In genomic region chr18:57008001-57008686, GRCh38 we compare ENCODE assay signal across 19 cellular contexts.
DNase-seq lines count a peak whose midpoint lies in the region; ATAC-seq and TF ChIP-seq lines count a peak whose summit lies in the region.
"Had no signal": no experiment of that assay in that cellular context is flagged by ENCODE, and none has a peak within 500 bp of the region (broad histone marks: within the 10 kb centered on the region; RNA-seq: fewer than 3 reads in every experiment).

No MANE protein-coding gene starts in this region.

- H3K4me2 ChIP-seq in GM23338: no peak overlapping the region

- intact Hi-C loops in ascending aorta (cut with DNase I): no loop called here

- DNase-seq in CD1c-positive myeloid dendritic cell (ENCODE audit: extremely low spot score): peak; percentile 13
- peak; percentile 22 for DNase-seq in GM23338 (ENCODE audit: low spot score)
- DNase-seq in NOMO-1 treated with DMSO at 0.1 percent for 48 hours (lab: John Stamatoyannopoulos, UW; ENCODE audit: unreplicated experiment): peak; percentile 73
- DNase-seq in chondrocyte (ENCODE audit: low spot score): no peak
- no peak for DNase-seq in HCEC 1CT
- no peak for DNase-seq in ascending aorta (ENCODE audit: low spot score in 2 of 2)
- no peak for DNase-seq in NCI-H774 (lab: John Stamatoyannopoulos, UW)
- DNase-seq in D341Med (ENCODE audit: low spot score): no peak
- DNase-seq: activated B cell treated with CpG ODN at 0.5 μM for 24 hours; activated CD4-positive, alpha-beta memory T cell treated with anti-CD3 and anti-CD28 coated beads, Interleukin-2, amount 10 ng/mL, durations not matched to agents 7 days and 5 days; activated naive CD4-positive, alpha-beta T cell; central memory CD4-positive, alpha-beta T cell; erythroblast; mammary epithelial cell; NCI-H2081 treated with DMSO at 0.1 percent for 48 hours; stimulated activated CD4-positive, alpha-beta T cell treated with anti-CD3 and anti-CD28 coated beads, Interleukin-4, amount 100 ng/mL, for 1 hour; upper lobe of left lung had no signal

- no peaks in the 10 kb centered on the region for H3K9me2 ChIP-seq in GM23338 (ENCODE audit: insufficient read depth)

- H2AFZ ChIP-seq in GM23338: peak overlapping the region; percentile 70

- H3K27me3 Mint-ChIP-seq in GM23338 (ENCODE audit: insufficient read depth, low read depth, poor library complexity) (peaks cover 2% of the 10 kb centered on the region), chondrocyte (ENCODE audit: low read depth) (no peaks in the 10 kb centered on the region)
- H3K27me3 Mint-ChIP-seq: activated B cell treated with CpG ODN at 0.5 μM for 24 hours; activated CD4-positive, alpha-beta memory T cell treated with anti-CD3 and anti-CD28 coated beads, Interleukin-2, amount 10 ng/mL, durations not matched to agents 7 days and 5 days; IgD-negative memory B cell had no signal

- no peaks in the 10 kb centered on the region for H3K9me3 ChIP-seq in ascending aorta
- H3K9me3 ChIP-seq: gastroesophageal sphincter, upper lobe of left lung had no signal

- H3K4me1 ChIP-seq in GM23338 (ENCODE audit: insufficient read depth) (peaks cover 5% of the 10 kb centered on the region; the same call in 1 of the 2 replicates), ascending aorta (peaks cover 0 to 5% of the 10 kb centered on the region in 2 donors)

- no peaks in the 10 kb centered on the region for H3K36me3 ChIP-seq in GM23338 (ENCODE audit: insufficient read depth)
- H3K36me3 ChIP-seq in ascending aorta: no peaks in the 10 kb centered on the region
- H3K36me3 ChIP-seq: gastroesophageal sphincter, upper lobe of left lung had no signal

- H3K9me3 Mint-ChIP-seq in GM23338 (no peaks in the 10 kb centered on the region), chondrocyte (ENCODE audit: low read depth) (no peaks in the 10 kb centered on the region)
- H3K9me3 Mint-ChIP-seq: activated B cell treated with CpG ODN at 0.5 μM for 24 hours; activated CD4-positive, alpha-beta memory T cell treated with anti-CD3 and anti-CD28 coated beads, Interleukin-2, amount 10 ng/mL, durations not matched to agents 7 days and 5 days had no signal

- ATAC-seq in GM23338: peak; percentile 84
- ATAC-seq: gastroesophageal sphincter had no signal

- H3K4me3 Mint-ChIP-seq in GM23338 (no peak overlapping the region), chondrocyte (ENCODE audit: unreplicated experiment) (no peak overlapping the region)
- H3K4me3 Mint-ChIP-seq: activated B cell treated with CpG ODN at 0.5 μM for 24 hours; activated CD4-positive, alpha-beta memory T cell treated with anti-CD3 and anti-CD28 coated beads, Interleukin-2, amount 10 ng/mL, durations not matched to agents 7 days and 5 days; IgD-negative memory B cell had no signal

- H3K27ac Mint-ChIP-seq in GM23338 (no peak overlapping the region), chondrocyte (ENCODE audit: unreplicated experiment) (peak overlapping the region; percentile 20)
- H3K27ac Mint-ChIP-seq: activated B cell treated with CpG ODN at 0.5 μM for 24 hours; activated CD4-positive, alpha-beta memory T cell treated with anti-CD3 and anti-CD28 coated beads, Interleukin-2, amount 10 ng/mL, durations not matched to agents 7 days and 5 days; IgD-negative memory B cell had no signal

- no peaks in the 10 kb centered on the region for H3K79me2 ChIP-seq in GM23338 (replicated peaks; ENCODE audit: insufficient read depth)

- no peaks in the 10 kb centered on the region for H3F3A ChIP-seq in GM23338 (replicated peaks; ENCODE audit: low read depth)

- no peaks in the 10 kb centered on the region for H3K36me3 Mint-ChIP-seq in GM23338 (ENCODE audit: low read depth)
- no peaks in the 10 kb centered on the region for H3K36me3 Mint-ChIP-seq in chondrocyte (ENCODE audit: low read depth)

- H3K27ac ChIP-seq in GM23338 (ENCODE audit: low read depth): no peak overlapping the region
- no peak overlapping the region for H3K27ac ChIP-seq in ascending aorta
- H3K27ac ChIP-seq: gastroesophageal sphincter, upper lobe of left lung had no signal

- H3K4me3 ChIP-seq in GM23338: no peak overlapping the region
- H3K4me3 ChIP-seq in ascending aorta: no peak overlapping the region
- H3K4me3 ChIP-seq: gastroesophageal sphincter, upper lobe of left lung had no signal

- TF ChIP-seq CTCF in GM23338 (conservative IDR thresholded peaks at IDR 0.05; ENCODE audit: low read depth in 2 of 2): 0 out of 4 replicates have a peak, but pooled peaks of 1 of the 2 experiments have one; percentile 8
- TF ChIP-seq CTCF in chondrocyte (IDR thresholded peaks at IDR 0.05): no peak
- no peak for TF ChIP-seq CTCF in ascending aorta (IDR thresholded peaks at IDR 0.05)

- H3K4me1 Mint-ChIP-seq in GM23338 (peaks cover 10% of the 10 kb centered on the region), chondrocyte (ENCODE audit: low read depth) (peaks cover 18% of the 10 kb centered on the region)

- H4K20me1 ChIP-seq in GM23338 (replicated peaks; ENCODE audit: insufficient read depth): no peaks in the 10 kb centered on the region

- no peaks in the 10 kb centered on the region for H3K27me3 ChIP-seq in GM23338 (ENCODE audit: insufficient read depth)
- H3K27me3 ChIP-seq in ascending aorta: no peaks in the 10 kb centered on the region
- H3K27me3 ChIP-seq: gastroesophageal sphincter, upper lobe of left lung had no signal

TF ChIP-seq in GM23338, 12 proteins besides CTCF, POLR2A, EP300 and RAD21:
- TF ChIP-seq EZH2 (IDR thresholded peaks at IDR 0.05; ENCODE audit: low read depth, unreplicated experiment): no peak
- TF ChIP-seq CREB1 (CRISPR knock-in tag; IDR thresholded peaks at IDR 0.05; ENCODE audit: low read depth): no peak
- TF ChIP-seq EZH2phosphoT487 (IDR thresholded peaks at IDR 0.05; ENCODE audit: unreplicated experiment): no peak
- TF ChIP-seq, protein P1, sequence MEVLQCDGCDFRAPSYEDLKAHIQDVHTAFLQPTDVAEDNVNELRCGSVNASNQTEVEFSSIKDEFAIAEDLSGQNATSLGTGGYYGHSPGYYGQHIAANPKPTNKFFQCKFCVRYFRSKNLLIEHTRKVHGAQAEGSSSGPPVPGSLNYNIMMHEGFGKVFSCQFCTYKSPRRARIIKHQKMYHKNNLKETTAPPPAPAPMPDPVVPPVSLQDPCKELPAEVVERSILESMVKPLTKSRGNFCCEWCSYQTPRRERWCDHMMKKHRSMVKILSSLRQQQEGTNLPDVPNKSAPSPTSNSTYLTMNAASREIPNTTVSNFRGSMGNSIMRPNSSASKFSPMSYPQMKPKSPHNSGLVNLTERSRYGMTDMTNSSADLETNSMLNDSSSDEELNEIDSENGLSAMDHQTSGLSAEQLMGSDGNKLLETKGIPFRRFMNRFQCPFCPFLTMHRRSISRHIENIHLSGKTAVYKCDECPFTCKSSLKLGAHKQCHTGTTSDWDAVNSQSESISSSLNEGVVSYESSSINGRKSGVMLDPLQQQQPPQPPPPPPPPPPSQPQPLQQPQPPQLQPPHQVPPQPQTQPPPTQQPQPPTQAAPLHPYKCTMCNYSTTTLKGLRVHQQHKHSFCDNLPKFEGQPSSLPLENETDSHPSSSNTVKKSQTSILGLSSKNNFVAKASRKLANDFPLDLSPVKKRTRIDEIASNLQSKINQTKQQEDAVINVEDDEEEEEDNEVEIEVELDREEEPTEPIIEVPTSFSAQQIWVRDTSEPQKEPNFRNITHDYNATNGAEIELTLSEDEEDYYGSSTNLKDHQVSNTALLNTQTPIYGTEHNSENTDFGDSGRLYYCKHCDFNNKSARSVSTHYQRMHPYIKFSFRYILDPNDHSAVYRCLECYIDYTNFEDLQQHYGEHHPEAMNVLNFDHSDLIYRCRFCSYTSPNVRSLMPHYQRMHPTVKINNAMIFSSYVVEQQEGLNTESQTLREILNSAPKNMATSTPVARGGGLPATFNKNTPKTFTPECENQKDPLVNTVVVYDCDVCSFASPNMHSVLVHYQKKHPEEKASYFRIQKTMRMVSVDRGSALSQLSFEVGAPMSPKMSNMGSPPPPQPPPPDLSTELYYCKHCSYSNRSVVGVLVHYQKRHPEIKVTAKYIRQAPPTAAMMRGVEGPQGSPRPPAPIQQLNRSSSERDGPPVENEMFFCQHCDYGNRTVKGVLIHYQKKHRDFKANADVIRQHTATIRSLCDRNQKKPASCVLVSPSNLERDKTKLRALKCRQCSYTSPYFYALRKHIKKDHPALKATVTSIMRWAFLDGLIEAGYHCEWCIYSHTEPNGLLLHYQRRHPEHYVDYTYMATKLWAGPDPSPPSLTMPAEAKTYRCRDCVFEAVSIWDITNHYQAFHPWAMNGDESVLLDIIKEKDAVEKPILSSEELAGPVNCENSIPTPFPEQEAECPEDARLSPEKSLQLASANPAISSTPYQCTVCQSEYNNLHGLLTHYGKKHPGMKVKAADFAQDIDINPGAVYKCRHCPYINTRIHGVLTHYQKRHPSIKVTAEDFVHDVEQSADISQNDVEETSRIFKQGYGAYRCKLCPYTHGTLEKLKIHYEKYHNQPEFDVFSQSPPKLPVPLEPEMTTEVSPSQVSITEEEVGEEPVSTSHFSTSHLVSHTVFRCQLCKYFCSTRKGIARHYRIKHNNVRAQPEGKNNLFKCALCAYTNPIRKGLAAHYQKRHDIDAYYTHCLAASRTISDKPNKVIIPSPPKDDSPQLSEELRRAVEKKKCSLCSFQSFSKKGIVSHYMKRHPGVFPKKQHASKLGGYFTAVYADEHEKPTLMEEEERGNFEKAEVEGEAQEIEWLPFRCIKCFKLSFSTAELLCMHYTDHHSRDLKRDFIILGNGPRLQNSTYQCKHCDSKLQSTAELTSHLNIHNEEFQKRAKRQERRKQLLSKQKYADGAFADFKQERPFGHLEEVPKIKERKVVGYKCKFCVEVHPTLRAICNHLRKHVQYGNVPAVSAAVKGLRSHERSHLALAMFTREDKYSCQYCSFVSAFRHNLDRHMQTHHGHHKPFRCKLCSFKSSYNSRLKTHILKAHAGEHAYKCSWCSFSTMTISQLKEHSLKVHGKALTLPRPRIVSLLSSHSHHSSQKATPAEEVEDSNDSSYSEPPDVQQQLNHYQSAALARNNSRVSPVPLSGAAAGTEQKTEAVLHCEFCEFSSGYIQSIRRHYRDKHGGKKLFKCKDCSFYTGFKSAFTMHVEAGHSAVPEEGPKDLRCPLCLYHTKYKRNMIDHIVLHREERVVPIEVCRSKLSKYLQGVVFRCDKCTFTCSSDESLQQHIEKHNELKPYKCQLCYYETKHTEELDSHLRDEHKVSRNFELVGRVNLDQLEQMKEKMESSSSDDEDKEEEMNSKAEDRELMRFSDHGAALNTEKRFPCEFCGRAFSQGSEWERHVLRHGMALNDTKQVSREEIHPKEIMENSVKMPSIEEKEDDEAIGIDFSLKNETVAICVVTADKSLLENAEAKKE (CRISPR knock-in tag; IDR thresholded peaks at IDR 0.05): no peak
- no peak for TF ChIP-seq POLR2AphosphoS5 (IDR thresholded peaks at IDR 0.05; ENCODE audit: low read depth)
- TF ChIP-seq NANOG (IDR thresholded peaks at IDR 0.05; ENCODE audit: borderline replicate concordance): no peak

Comparison
In these comparisons a context has a peak if more than half of its experiments do, and no peak if none do; other contexts are left out.
1. DNase-seq: peak in CD1c-positive myeloid dendritic cell (single experiment), GM23338 (single experiment) and NOMO-1 treated with DMSO at 0.1 percent for 48 hours (single experiment); none in chondrocyte (single experiment), HCEC 1CT (single experiment), ascending aorta (0 of 2), NCI-H774 (single experiment) and D341Med (single experiment).